ENCODE assay signal across 27 cellular contexts in genomic region chrX:32026772-32027171, GRCh38.
"Had no signal": no experiment of that assay in that cellular context is flagged by ENCODE, and none has a peak within 500 bp of the region (broad histone marks: within the 10 kb centered on the region; RNA-seq: fewer than 3 reads in every experiment).

No MANE protein-coding gene starts in this region.

- H3K4me3 ChIP-seq: colonic mucosa, esophagus squamous epithelium, gastrocnemius medialis, heart right ventricle, left lung, lower lobe of right lung had no signal

- H3K4me1 Mint-ChIP-seq: endodermal cell; naive thymus-derived CD4-positive, alpha-beta T cell had no signal

- H3K27ac Mint-ChIP-seq: dendritic cell treated with granulocyte-macrophage colony-stimulating factor and Interleukin-4, amounts not matched to agents 40 ng/mL and 50 ng/mL, for 4 days; effector memory CD8-positive, alpha-beta T cell; endodermal cell; naive thymus-derived CD4-positive, alpha-beta T cell had no signal

- H3K36me3 Mint-ChIP-seq: naive thymus-derived CD4-positive, alpha-beta T cell had no signal

- H3K9me3 ChIP-seq: colonic mucosa, esophagus squamous epithelium, gastrocnemius medialis, heart right ventricle, left lung, lower lobe of right lung had no signal

- ATAC-seq: effector memory CD8-positive, alpha-beta T cell; esophagus mucosa; gastrocnemius medialis; heart right ventricle; left cardiac atrium; left lung; left ventricle myocardium superior; lower lobe of right lung; naive thymus-derived CD4-positive, alpha-beta T cell had no signal

- H3K4me1 ChIP-seq: colonic mucosa, esophagus squamous epithelium, gastrocnemius medialis, heart right ventricle, left lung, lower lobe of right lung had no signal

- H3K27ac ChIP-seq: colonic mucosa, epithelial cell of prostate, esophagus squamous epithelium, gastrocnemius medialis, heart right ventricle, left lung, lower lobe of right lung had no signal

- FAIRE-seq: endometrium, islet of Langerhans, keratinocyte had no signal

- H3K27me3 Mint-ChIP-seq: dendritic cell treated with granulocyte-macrophage colony-stimulating factor and Interleukin-4, amounts not matched to agents 40 ng/mL and 50 ng/mL, for 4 days; effector memory CD8-positive, alpha-beta T cell; naive thymus-derived CD4-positive, alpha-beta T cell had no signal

- H3K27me3 ChIP-seq: colonic mucosa, esophagus squamous epithelium, gastrocnemius medialis, heart right ventricle, left lung had no signal

- DNase-seq: colonic mucosa; cortex of kidney; effector CD8-positive, alpha-beta T cell; effector memory CD8-positive, alpha-beta T cell; endodermal cell; erythroblast; esophagus squamous epithelium; foreskin fibroblast; foreskin melanocyte; gastrocnemius medialis; glutamatergic neuron; head of caudate nucleus; heart right ventricle; hippocampal formation; left cardiac atrium; left lung; left ventricle myocardium superior; lower lobe of right lung; mesenchymal stem cell; midbrain; naive thymus-derived CD4-positive, alpha-beta T cell had no signal

- H3K4me3 Mint-ChIP-seq: dendritic cell treated with granulocyte-macrophage colony-stimulating factor and Interleukin-4, amounts not matched to agents 40 ng/mL and 50 ng/mL, for 4 days; effector memory CD8-positive, alpha-beta T cell; endodermal cell; naive thymus-derived CD4-positive, alpha-beta T cell had no signal

- H3K36me3 ChIP-seq: colonic mucosa, esophagus squamous epithelium, gastrocnemius medialis, heart right ventricle, left lung, lower lobe of right lung had no signal
